Comparison of ENCODE assay signal across 25 cellular contexts in the genomic region with DNA sequence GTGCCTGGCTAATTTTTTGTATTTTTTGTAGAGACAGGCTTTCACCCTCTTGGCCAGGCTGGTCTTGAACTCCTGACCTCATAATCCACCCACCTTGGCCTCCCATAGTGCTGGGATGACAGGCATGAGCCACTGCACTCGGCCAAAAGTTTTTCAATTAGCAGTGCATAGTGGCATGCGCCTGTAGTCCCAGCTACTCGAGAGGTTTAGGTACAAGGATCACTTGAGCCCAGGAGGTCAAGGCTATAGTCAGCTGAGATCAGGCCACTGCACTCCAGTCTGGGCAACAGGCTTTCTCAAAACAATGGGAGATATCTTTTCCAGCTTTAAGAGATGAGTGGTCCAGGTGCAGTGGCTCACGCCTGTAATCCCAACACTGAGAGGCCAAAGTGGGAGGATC. TPM values are rescaled to one million over a fixed set of nuclear protein-coding genes. Genes with fewer than 3 reads are reported as not detected.
DNase-seq lines count a peak whose midpoint lies in the region; ATAC-seq, FAIRE-seq and TF ChIP-seq lines count a peak whose summit lies in the region.
"Had no signal": no experiment of that assay in that cellular context is flagged by ENCODE, and none has a peak within 500 bp of the region (broad histone marks: within the 10 kb centered on the region; RNA-seq: fewer than 3 reads in every experiment).

No MANE protein-coding gene starts in this region.

- 80% methylated on average over 2 of the region's 4 CpGs for WGBS in HepG2 (ENCODE audit: low lambda C conversion rate)
- WGBS in right lobe of liver (ENCODE audit: insufficient coverage, low coverage, low lambda C conversion rate, missing lambda C conversion rate): 77% methylated on average over 3 of the region's 4 CpGs

- TF ChIP-seq CTCF in HepG2 (CRISPR knock-in tag; IDR thresholded peaks at IDR 0.05) (no peak), right lobe of liver (IDR thresholded peaks at IDR 0.05) (no peak), dorsolateral prefrontal cortex (IDR thresholded peaks at IDR 0.05 in 54 of 56, conservative IDR thresholded peaks at IDR 0.05 in 2 of 56; ENCODE audit: low read depth in 1 of 56, partially characterized antibody in 56 of 56) (no peak), mucosa of descending colon (IDR thresholded peaks at IDR 0.05) (no peak)

- H3K27ac ChIP-seq in HepG2 (ENCODE audit: extremely low read length, insufficient read depth, low read length): no peak overlapping the region
- no peak overlapping the region for H3K27ac ChIP-seq in right lobe of liver
- peak overlapping the region in 56 of 59 donors; percentile 64 to 99 (median 90) for H3K27ac ChIP-seq in dorsolateral prefrontal cortex
- peak overlapping the region; percentile 93 for H3K27ac ChIP-seq in temporal lobe (ENCODE audit: low read depth, low read length)
- H3K27ac ChIP-seq: 22Rv1; A549; BLaER1 treated with 17β-estradiol and CSF1 and Interleukin-3, amounts not matched to agents 10 nM and 100 nM; C4-2B had no signal

- H3K9me3 ChIP-seq in HepG2 (ENCODE audit: low read length) (no peaks in the 10 kb centered on the region), right lobe of liver (no peaks in the 10 kb centered on the region), mucosa of descending colon (no peaks in the 10 kb centered on the region)
- H3K9me3 ChIP-seq: A549; BLaER1 treated with 17β-estradiol and CSF1 and Interleukin-3, amounts not matched to agents 10 nM and 100 nM; Caco-2 had no signal

- no peaks in the 10 kb centered on the region for H3K79me2 ChIP-seq in HepG2 (ENCODE audit: insufficient read depth, low read length)

- H3K9ac ChIP-seq in HepG2 (ENCODE audit: insufficient read depth, low read depth, low read length): no peak overlapping the region
- H3K9ac ChIP-seq: BLaER1 treated with 17β-estradiol and CSF1 and Interleukin-3, amounts not matched to agents 10 nM and 100 nM had no signal

- no peak for DNase-seq in HepG2 (ENCODE audit: low spot score)
- no peak for DNase-seq in right lobe of liver
- DNase-seq in dorsolateral prefrontal cortex: no peak
- no peak for DNase-seq in DMS153 treated with DMSO at 0.1 percent for 48 hours (lab: John Stamatoyannopoulos, UW; ENCODE audit: unreplicated experiment)
- no peak for DNase-seq in mucosa of descending colon
- DNase-seq: AML-193; Caco-2; Calu3; CD4-positive, alpha-beta T cell; CD8-positive, alpha-beta T cell; DMS53; DMS79; DND-41; EL; GDM1 had no signal

- H3K4me3 ChIP-seq in HepG2 (replicated peaks in 1 of 3; ENCODE audit: insufficient read depth in 1 of 3, low read depth in 2 of 3, low read length in 3 of 3) (no peak overlapping the region), right lobe of liver (no peak overlapping the region), dorsolateral prefrontal cortex (no peak overlapping the region), mucosa of descending colon (no peak overlapping the region)
- H3K4me3 ChIP-seq: A549; BLaER1 treated with 17β-estradiol and CSF1 and Interleukin-3, amounts not matched to agents 10 nM and 100 nM; GM12878 had no signal

- H3K4me2 ChIP-seq in HepG2 (ENCODE audit: low read depth, low read length): no peak overlapping the region
- H3K4me2 ChIP-seq: A549; BLaER1 treated with 17β-estradiol and CSF1 and Interleukin-3, amounts not matched to agents 10 nM and 100 nM had no signal

- no peaks in the 10 kb centered on the region for H4K20me1 ChIP-seq in HepG2 (ENCODE audit: insufficient read depth, low read length)

- FAIRE-seq in HepG2 (lab: Jason Lieb, UNC): no peak
- FAIRE-seq: A549, D721Med, GM12878, GM12892, GM18507, GM19239 had no signal

- no peak for TF ChIP-seq POLR2A in HepG2 (IDR thresholded peaks at IDR 0.05; ENCODE audit: insufficient read depth in 1 of 2, low read depth in 2 of 2, low read length in 2 of 2)
- TF ChIP-seq POLR2A in right lobe of liver (IDR thresholded peaks at IDR 0.05): no peak

- in situ Hi-C loops in HepG2 (cut with HindIII; ENCODE audit: extremely low pct_ligation_motif_present, low pct_unique_long_range_greater_than_20kb): no loop called here

- no TSS peak for BruUV-seq in HepG2 (replicated peaks; lab: Mats Ljungman, UMichigan)

- CTCF ChIA-PET in HepG2 (lab: Yijun Ruan, JAX; ENCODE audit: low intra/inter-chr PET ratio, low total read pairs): no interaction called here

- no peak for TF ChIP-seq RAD21 in HepG2 (CRISPR knock-in tag; IDR thresholded peaks at IDR 0.05)

- ATAC-seq in HepG2 (peak; percentile 63), right lobe of liver (no peak), mucosa of descending colon (no peak)
- ATAC-seq: A549; CD8-positive, alpha-beta T cell; GM12878 had no signal

- H2AFZ ChIP-seq in HepG2 (ENCODE audit: low read length): no peak overlapping the region

- H3K36me3 ChIP-seq in HepG2 (replicated peaks in 1 of 2; ENCODE audit: control insufficient read depth in 1 of 2, insufficient read depth in 2 of 2, low read length in 2 of 2) (peaks cover 3 to 45% of the 10 kb centered on the region in 2 experiments; a peak in 3 of 5 replicates), right lobe of liver (peaks cover 0 to 14% (median under 1%) of the 10 kb centered on the region in 4 donors), mucosa of descending colon (ENCODE audit: low read depth) (no peaks in the 10 kb centered on the region)

- peaks cover 9% of the 10 kb centered on the region for H3K4me1 ChIP-seq in HepG2 (ENCODE audit: insufficient read depth, low read length)
- H3K4me1 ChIP-seq in right lobe of liver: no peaks in the 10 kb centered on the region
- peaks cover 3% of the 10 kb centered on the region for H3K4me1 ChIP-seq in mucosa of descending colon (ENCODE audit: low read depth)
- H3K4me1 ChIP-seq: A549; BLaER1 treated with 17β-estradiol and CSF1 and Interleukin-3, amounts not matched to agents 10 nM and 100 nM; Caco-2 had no signal

- POLR2A ChIA-PET in HepG2 (lab: Yijun Ruan, JAX): no interaction called here

- H3K27me3 ChIP-seq in HepG2 (ENCODE audit: control insufficient read depth in 1 of 2, insufficient read depth in 2 of 2, low read length in 2 of 2) (no peaks in the 10 kb centered on the region), right lobe of liver (no peaks in the 10 kb centered on the region), dorsolateral prefrontal cortex (no peaks in the 10 kb centered on the region)
- H3K27me3 ChIP-seq: BLaER1 treated with 17β-estradiol and CSF1 and Interleukin-3, amounts not matched to agents 10 nM and 100 nM had no signal

- intact Hi-C loops in HepG2 (cut with micrococcal nuclease; ENCODE audit: unreplicated experiment) (no loop called here), right lobe of liver (cut with DNase I) (no loop called here), dorsolateral prefrontal cortex (cut with DNase I) (loop anchor here in 1 of 2 donors (10.0 kb wide), 1 partner anchor 125 kb away; no protein-coding TSS in a partner anchor), mucosa of descending colon (cut with DNase I, micrococcal nuclease) (no loop called here)

- TF ChIP-seq EP300 in HepG2 (IDR thresholded peaks at IDR 0.05; ENCODE audit: low read depth in 2 of 2, low read length in 2 of 2) (no peak), HepG2 (CRISPR knock-in tag; IDR thresholded peaks at IDR 0.05; ENCODE audit: borderline replicate concordance) (no peak)

RNA-seq across cellular contexts. Expression of a gene that starts 30.8 kb away (rescaled TPM):
- total RNA-seq in HepG2 (2016; rRNA removed; fragmentation: Illumina TruSeq; extraction: Trizol): 133 and 153 TPM in 2 replicates
- total RNA-seq in HepG2 (2016; cell fraction: cytosol; rRNA removed; fragmentation: Illumina TruSeq; extraction: Trizol; ENCODE audit: low read depth): 76.4 and 78.3 TPM in 2 replicates
- 131 and 149 TPM in 2 replicates for total RNA-seq in HepG2 (2016; cell fraction: insoluble cytoplasmic fraction; rRNA removed; fragmentation: Illumina TruSeq; extraction: Trizol)
- 125 and 128 TPM in 2 replicates for total RNA-seq in HepG2 (2016; cell fraction: membrane; rRNA removed; fragmentation: Illumina TruSeq; extraction: Trizol)
- 85.3 and 87.5 TPM in 2 replicates for total RNA-seq in HepG2 (2016; cell fraction: nucleus; rRNA removed; fragmentation: Illumina TruSeq; extraction: Trizol)
- polyA plus RNA-seq in HepG2 (2011; rRNA removed): 123 and 129 TPM in 2 replicates
- 110 and 124 TPM in 2 replicates for polyA plus RNA-seq in HepG2 (2011; cell fraction: cytosol; rRNA removed)
- polyA plus RNA-seq in HepG2 (2011; cell fraction: nucleus; rRNA removed): 81.2 and 89.4 TPM in 2 replicates
- polyA plus RNA-seq in HepG2 (2012): 102 and 105 TPM in 2 replicates
- polyA plus RNA-seq in HepG2 (2016; cell fraction: cytosol; fragmentation: Illumina TruSeq; extraction: Trizol; ENCODE audit: low read depth): 74.8 and 88.6 TPM in 2 replicates
- 170 TPM in 2 replicates for polyA plus RNA-seq in HepG2 (2016; cell fraction: insoluble cytoplasmic fraction; fragmentation: Illumina TruSeq; extraction: Trizol; ENCODE audit: low read depth)
- 103 and 106 TPM in 2 replicates for polyA plus RNA-seq in HepG2 (2016; cell fraction: membrane; fragmentation: Illumina TruSeq; extraction: Trizol; ENCODE audit: low read depth)
- polyA plus RNA-seq in HepG2 (2016; cell fraction: nucleus; fragmentation: Illumina TruSeq; extraction: Trizol; ENCODE audit: insufficient read depth, low read depth): 170 and 180 TPM in 2 replicates
- 121 and 292 TPM in 2 replicates for polyA minus RNA-seq in HepG2 (2011; rRNA and poly(A)+ RNA removed; ENCODE audit: low replicate concordance)
- 66.4 and 67.5 TPM in 2 replicates for polyA minus RNA-seq in HepG2 (2011; cell fraction: cytosol; rRNA and poly(A)+ RNA removed)
- polyA minus RNA-seq in HepG2 (2011; cell fraction: nucleus; rRNA and poly(A)+ RNA removed): 105 and 137 TPM in 2 replicates
- total RNA-seq in right lobe of liver: 100 to 1,000 TPM in 2 of 6 experiments, 10 to 100 TPM in 4; 53.9 to 136 (median 65.7) TPM
- 10 to 100 TPM; 53.9 to 99.1 (median 78.9) TPM for total RNA-seq in dorsolateral prefrontal cortex
- 38.1 TPM for total RNA-seq in temporal lobe
- 10 to 100 TPM; 75.8 to 91.4 (median 87.1) TPM for total RNA-seq in mucosa of descending colon

RNA-seq across cellular contexts. Expression of a gene that starts 31.1 kb away (rescaled TPM):
- 28.5 and 33.9 TPM in 2 replicates for total RNA-seq in HepG2 (2016; rRNA removed; fragmentation: Illumina TruSeq; extraction: Trizol)
- 158 and 165 TPM in 2 replicates for total RNA-seq in HepG2 (2016; cell fraction: cytosol; rRNA removed; fragmentation: Illumina TruSeq; extraction: Trizol; ENCODE audit: low read depth)
- 27.8 and 28.0 TPM in 2 replicates for total RNA-seq in HepG2 (2016; cell fraction: insoluble cytoplasmic fraction; rRNA removed; fragmentation: Illumina TruSeq; extraction: Trizol)
- total RNA-seq in HepG2 (2016; cell fraction: membrane; rRNA removed; fragmentation: Illumina TruSeq; extraction: Trizol): 38.7 and 52.1 TPM in 2 replicates
- total RNA-seq in HepG2 (2016; cell fraction: nucleus; rRNA removed; fragmentation: Illumina TruSeq; extraction: Trizol): 24.4 and 25.8 TPM in 2 replicates
- 58.3 and 69.4 TPM in 2 replicates for polyA plus RNA-seq in HepG2 (2011; rRNA removed)
- polyA plus RNA-seq in HepG2 (2011; cell fraction: cytosol; rRNA removed): 44.0 and 71.4 TPM in 2 replicates
- polyA plus RNA-seq in HepG2 (2011; cell fraction: nucleus; rRNA removed): 54.4 and 59.2 TPM in 2 replicates
- 28.7 and 30.1 TPM in 2 replicates for polyA plus RNA-seq in HepG2 (2012)
- polyA plus RNA-seq in HepG2 (2016; cell fraction: cytosol; fragmentation: Illumina TruSeq; extraction: Trizol; ENCODE audit: low read depth): 6.7 and 6.8 TPM in 2 replicates
- polyA plus RNA-seq in HepG2 (2016; cell fraction: insoluble cytoplasmic fraction; fragmentation: Illumina TruSeq; extraction: Trizol; ENCODE audit: low read depth): 43.4 and 51.4 TPM in 2 replicates
- 18.2 and 18.4 TPM in 2 replicates for polyA plus RNA-seq in HepG2 (2016; cell fraction: membrane; fragmentation: Illumina TruSeq; extraction: Trizol; ENCODE audit: low read depth)
- 64.0 and 67.4 TPM in 2 replicates for polyA plus RNA-seq in HepG2 (2016; cell fraction: nucleus; fragmentation: Illumina TruSeq; extraction: Trizol; ENCODE audit: insufficient read depth, low read depth)
- 40.5 and 74.2 TPM in 2 replicates for polyA minus RNA-seq in HepG2 (2011; rRNA and poly(A)+ RNA removed; ENCODE audit: low replicate concordance)
- polyA minus RNA-seq in HepG2 (2011; cell fraction: cytosol; rRNA and poly(A)+ RNA removed): 25.3 and 29.9 TPM in 2 replicates
- polyA minus RNA-seq in HepG2 (2011; cell fraction: nucleus; rRNA and poly(A)+ RNA removed): 33.9 and 68.1 TPM in 2 replicates
- 10 to 100 TPM; 24.3 to 37.2 (median 28.9) TPM for total RNA-seq in right lobe of liver
- total RNA-seq in dorsolateral prefrontal cortex: 100 to 1,000 TPM in 111 of 120 experiments, 10 to 100 TPM in 9; 78.5 to 226 (median 131) TPM
- total RNA-seq in temporal lobe: 262 TPM
- total RNA-seq in mucosa of descending colon: 100 to 1,000 TPM in 1 of 3 donors, 10 to 100 TPM in 2; 55.8 to 114 (median 56.7) TPM

Comparison
In these comparisons a context has a peak if more than half of its experiments do, and no peak if none do; other contexts are left out.
1. H3K27ac ChIP-seq: peak in dorsolateral prefrontal cortex (56 of 59) and temporal lobe (single experiment); none in HepG2 (single experiment) and right lobe of liver (0 of 3).